Comparison of ENCODE assay signal across 9 cellular contexts in genomic region chr1:227379555-227379892, GRCh38.
"Had no signal": no experiment of that assay in that cellular context is flagged by ENCODE, and none has a peak within 500 bp of the region (broad histone marks: within the 10 kb centered on the region; RNA-seq: fewer than 3 reads in every experiment).

No MANE protein-coding gene starts in this region.

- H3K4me3 Mint-ChIP-seq: H9, HFFc6 had no signal

- DNase-seq: GOT3, H7, H9, HCEC 1CT, HFFc6 had no signal

- H3K9me3 Mint-ChIP-seq: HFFc6 had no signal

- H2AFZ ChIP-seq: GM23248 had no signal

- H3K4me1 ChIP-seq: HAP-1 had no signal

- H3K9me3 ChIP-seq: HAP-1 had no signal

- H3K4me3 ChIP-seq: GM23248, HAP-1 had no signal

- H3K9ac ChIP-seq: GM23248 had no signal

- H3K36me3 ChIP-seq: HAP-1 had no signal

- H3K27ac ChIP-seq: GM23248 had no signal

- H3K27ac Mint-ChIP-seq: H9, HFFc6 had no signal

- FAIRE-seq: H1, H54 had no signal
